Comparison of ENCODE assay signal across 28 cellular contexts in genomic region chr2:241205086-241205485, GRCh38. TPM values are rescaled to one million over a fixed set of nuclear protein-coding genes. Genes with fewer than 3 reads are reported as not detected.
"Had no signal": no experiment of that assay in that cellular context is flagged by ENCODE, and none has a peak within 500 bp of the region (broad histone marks: within the 10 kb centered on the region; RNA-seq: fewer than 3 reads in every experiment).

No MANE protein-coding gene starts in this region.

- DNase-seq: activated CD4-positive, alpha-beta memory T cell treated with anti-CD3 and anti-CD28 coated beads, Interleukin-2, amount 10 ng/mL, durations not matched to agents 7 days and 5 days; activated CD4-positive, alpha-beta T cell treated with anti-CD3 and anti-CD28 coated beads for 1 hour; activated CD4-positive, alpha-beta T cell treated with anti-CD3 and anti-CD28 coated beads for 48 hours; activated CD4-positive, CD25-positive, alpha-beta regulatory T cell; activated effector memory CD4-positive, alpha-beta T cell treated with anti-CD3 and anti-CD28 coated beads, Interleukin-2, amount 50 U/mL, for 16 hours; activated naive CD4-positive, alpha-beta T cell; activated naive CD4-positive, alpha-beta T cell treated with anti-CD3 and anti-CD28 coated beads, Interleukin-2, amount 50 U/mL, for 16 hours; activated naive CD8-positive, alpha-beta T cell treated with anti-CD3 and anti-CD28 coated beads, Interleukin-2, amount 10 ng/mL, durations not matched to agents 7 days and 5 days; activated T-cell treated with anti-CD3 and anti-CD28 coated beads, Interleukin-2, amount 50 U/mL, for 1 hour; activated T-cell treated with anti-CD3 and anti-CD28 coated beads, Interleukin-2, amount 50 U/mL, for 72 hours; amygdala; NCI-H1105 treated with DMSO at 0.1 percent for 48 hours; NCI-H1436; NCI-H1694; NCI-H1930; NCI-H345; NCI-H524 treated with DMSO at 0.1 percent for 48 hours; NK-92 treated with Interleukin-12 subunit alpha and Interleukin-12 subunit beta, amount 100 ng/mL, for 24 hours; PC-3; Peyer's patch; RPMI8226; SW 1271; T-helper 1 cell; T-helper 2 cell; T-helper 9 cell had no signal

- H3K27ac Mint-ChIP-seq: activated CD4-positive, alpha-beta memory T cell treated with anti-CD3 and anti-CD28 coated beads, Interleukin-2, amount 10 ng/mL, durations not matched to agents 7 days and 5 days; activated naive CD8-positive, alpha-beta T cell treated with anti-CD3 and anti-CD28 coated beads, Interleukin-2, amount 10 ng/mL, durations not matched to agents 7 days and 5 days; activated T-cell treated with anti-CD3 and anti-CD28 coated beads, Interleukin-2, amount 50 U/mL, for 72 hours; activated T-helper 17 cell treated with anti-CD3 and anti-CD28 coated beads, Interleukin-2, amount 50 U/mL, for 72 hours had no signal

- ATAC-seq: activated T-cell treated with anti-CD3 and anti-CD28 coated beads, Interleukin-2, amount 50 U/mL, for 72 hours; activated T-helper 17 cell treated with anti-CD3 and anti-CD28 coated beads, Interleukin-2, amount 50 U/mL, for 72 hours; PC-3 had no signal

- H3K27me3 Mint-ChIP-seq: activated CD4-positive, alpha-beta memory T cell treated with anti-CD3 and anti-CD28 coated beads, Interleukin-2, amount 10 ng/mL, durations not matched to agents 7 days and 5 days; activated naive CD8-positive, alpha-beta T cell treated with anti-CD3 and anti-CD28 coated beads, Interleukin-2, amount 10 ng/mL, durations not matched to agents 7 days and 5 days; activated T-helper 17 cell treated with anti-CD3 and anti-CD28 coated beads, Interleukin-2, amount 50 U/mL, for 72 hours; central memory CD8-positive, alpha-beta T cell had no signal

- H3K4me3 Mint-ChIP-seq: activated CD4-positive, alpha-beta memory T cell treated with anti-CD3 and anti-CD28 coated beads, Interleukin-2, amount 10 ng/mL, durations not matched to agents 7 days and 5 days; activated naive CD8-positive, alpha-beta T cell treated with anti-CD3 and anti-CD28 coated beads, Interleukin-2, amount 10 ng/mL, durations not matched to agents 7 days and 5 days; activated T-cell treated with anti-CD3 and anti-CD28 coated beads, Interleukin-2, amount 50 U/mL, for 72 hours; activated T-helper 17 cell treated with anti-CD3 and anti-CD28 coated beads, Interleukin-2, amount 50 U/mL, for 72 hours; central memory CD8-positive, alpha-beta T cell had no signal

- H3K4me1 Mint-ChIP-seq: activated CD4-positive, alpha-beta memory T cell treated with anti-CD3 and anti-CD28 coated beads, Interleukin-2, amount 10 ng/mL, durations not matched to agents 7 days and 5 days; activated naive CD8-positive, alpha-beta T cell treated with anti-CD3 and anti-CD28 coated beads, Interleukin-2, amount 10 ng/mL, durations not matched to agents 7 days and 5 days; activated T-helper 17 cell treated with anti-CD3 and anti-CD28 coated beads, Interleukin-2, amount 50 U/mL, for 72 hours; central memory CD8-positive, alpha-beta T cell had no signal

- H3K36me3 Mint-ChIP-seq: activated naive CD8-positive, alpha-beta T cell treated with anti-CD3 and anti-CD28 coated beads, Interleukin-2, amount 10 ng/mL, durations not matched to agents 7 days and 5 days had no signal

- H3K9me3 Mint-ChIP-seq: activated CD4-positive, alpha-beta memory T cell treated with anti-CD3 and anti-CD28 coated beads, Interleukin-2, amount 10 ng/mL, durations not matched to agents 7 days and 5 days; activated naive CD8-positive, alpha-beta T cell treated with anti-CD3 and anti-CD28 coated beads, Interleukin-2, amount 10 ng/mL, durations not matched to agents 7 days and 5 days; activated T-cell treated with anti-CD3 and anti-CD28 coated beads, Interleukin-2, amount 50 U/mL, for 72 hours; activated T-helper 17 cell treated with anti-CD3 and anti-CD28 coated beads, Interleukin-2, amount 50 U/mL, for 72 hours; central memory CD8-positive, alpha-beta T cell had no signal

RNA-seq across cellular contexts. Expression of gene PASK, which starts 55.8 kb away (rescaled TPM):
- total RNA-seq: ascending aorta had no signal
